ENCODE assay signal across 10 cellular contexts in genomic region chr1:41806472-41807155, GRCh38.
A peak's percentile ranks its signal among the peaks of the same experiment; 100 is the strongest.
DNase-seq lines count a peak whose midpoint lies in the region; ATAC-seq and TF ChIP-seq lines count a peak whose summit lies in the region.
"Had no signal": no experiment of that assay in that cellular context is flagged by ENCODE, and none has a peak within 500 bp of the region (broad histone marks: within the 10 kb centered on the region; RNA-seq: fewer than 3 reads in every experiment).

No MANE protein-coding gene starts in this region.

- DNase-seq in CD1c-positive myeloid dendritic cell (ENCODE audit: extremely low spot score), result peak; percentile 48
- DNase-seq in activated T-cell treated with anti-CD3 and anti-CD28 coated beads for 1 hour (ENCODE audit: low read depth), result peak; percentile 28
- no peak for DNase-seq in psoas muscle
- no peak for DNase-seq in MCF 10A (ENCODE audit: unreplicated experiment)
- no peak for DNase-seq in SJCRH30
- DNase-seq in NCI-H2029 (lab: John Stamatoyannopoulos, UW), result no peak
- no peak for DNase-seq in endothelial cell (ENCODE audit: low spot score)
- DNase-seq: KG1, uterus had no signal

- WGBS in psoas muscle, 3 donors, result 90 to 95% (median 91%) methylated on average over 14 to 17 of the region's 17 CpGs

- POLR2A ChIA-PET in MCF 10A (lab: Yijun Ruan, JAX), result no interaction called here

- H3K27ac Mint-ChIP-seq in MCF 10A (ENCODE audit: low read depth, unreplicated experiment) (no peak overlapping the region), endothelial cell (ENCODE audit: unreplicated experiment) (no peak overlapping the region)

- peak overlapping the region; percentile 42 for H3K27ac ChIP-seq in psoas muscle
- no peak overlapping the region for H3K27ac ChIP-seq in SJCRH30
- H3K27ac ChIP-seq: uterus had no signal

- H3K4me3 ChIP-seq in psoas muscle (no peak overlapping the region), SJCRH30 (no peak overlapping the region)
- H3K4me3 ChIP-seq: uterus had no signal

- H3K9me3 Mint-ChIP-seq in MCF 10A (ENCODE audit: unreplicated experiment) (no peaks in the 10 kb centered on the region), endothelial cell (ENCODE audit: unreplicated experiment) (no peaks in the 10 kb centered on the region)

- intact Hi-C loops in psoas muscle (cut with DNase I), result no loop called here
- intact Hi-C loops in MCF 10A (cut with micrococcal nuclease), result no loop called here

- H3K27me3 Mint-ChIP-seq in MCF 10A (ENCODE audit: insufficient read depth, unreplicated experiment), result no peaks in the 10 kb centered on the region
- peaks cover 2% of the 10 kb centered on the region for H3K27me3 Mint-ChIP-seq in endothelial cell (ENCODE audit: unreplicated experiment)

- H3K4me1 Mint-ChIP-seq in MCF 10A (ENCODE audit: insufficient read depth, unreplicated experiment) (peaks cover 20% of the 10 kb centered on the region), endothelial cell (ENCODE audit: unreplicated experiment) (peaks cover 7% of the 10 kb centered on the region)

- peak; percentile 35 for ATAC-seq in HG02798 (IDR thresholded peaks at IDR 0.05; ENCODE audit: poor library complexity, unreplicated experiment)
- no peak for ATAC-seq in psoas muscle

- CTCF ChIA-PET in MCF 10A (lab: Yijun Ruan, JAX), result no interaction called here

- no peak for TF ChIP-seq CTCF in psoas muscle (IDR thresholded peaks at IDR 0.05)
- no peak for TF ChIP-seq CTCF in MCF 10A (IDR thresholded peaks at IDR 0.05; ENCODE audit: unreplicated experiment)
- TF ChIP-seq CTCF in endothelial cell (IDR thresholded peaks at IDR 0.05; ENCODE audit: unreplicated experiment), result no peak

- H3K4me3 Mint-ChIP-seq in MCF 10A (ENCODE audit: unreplicated experiment) (no peak overlapping the region), endothelial cell (ENCODE audit: unreplicated experiment) (no peak overlapping the region)

- no TSS peak for BruUV-seq in MCF 10A (replicated peaks; lab: Mats Ljungman, UMichigan)

- H3K36me3 ChIP-seq in psoas muscle (ENCODE audit: insufficient read depth in 1 of 2, low read depth in 1 of 2) (no peaks in the 10 kb centered on the region), SJCRH30 (no peaks in the 10 kb centered on the region)
- H3K36me3 ChIP-seq: uterus had no signal

- H3K9me3 ChIP-seq in psoas muscle, result no peaks in the 10 kb centered on the region
- no peaks in the 10 kb centered on the region for H3K9me3 ChIP-seq in SJCRH30 (replicated peaks)
- H3K9me3 ChIP-seq: uterus had no signal

- H3K4me1 ChIP-seq in psoas muscle, result peaks cover 25% of the 10 kb centered on the region
- no peaks in the 10 kb centered on the region for H3K4me1 ChIP-seq in SJCRH30
- H3K4me1 ChIP-seq: uterus had no signal

- no peaks in the 10 kb centered on the region for H3K36me3 Mint-ChIP-seq in MCF 10A (ENCODE audit: insufficient read depth, unreplicated experiment)
- no peaks in the 10 kb centered on the region for H3K36me3 Mint-ChIP-seq in endothelial cell (ENCODE audit: low read depth, unreplicated experiment)

- H3K27me3 ChIP-seq in psoas muscle (ENCODE audit: insufficient read depth in 3 of 3, low read length in 2 of 3) (no peaks in the 10 kb centered on the region), SJCRH30 (no peaks in the 10 kb centered on the region)
- H3K27me3 ChIP-seq: uterus had no signal

Comparison
In these comparisons a context has a peak if more than half of its experiments do, and no peak if none do; other contexts are left out.
1. DNase-seq: peak in CD1c-positive myeloid dendritic cell (single experiment) and activated T-cell treated with anti-CD3 and anti-CD28 coated beads for 1 hour (single experiment); none in psoas muscle (0 of 2), MCF 10A (single experiment), SJCRH30 (0 of 2), NCI-H2029 (single experiment) and endothelial cell (single experiment).